ENCODE assay signal across 1 cellular context in the genomic region with DNA sequence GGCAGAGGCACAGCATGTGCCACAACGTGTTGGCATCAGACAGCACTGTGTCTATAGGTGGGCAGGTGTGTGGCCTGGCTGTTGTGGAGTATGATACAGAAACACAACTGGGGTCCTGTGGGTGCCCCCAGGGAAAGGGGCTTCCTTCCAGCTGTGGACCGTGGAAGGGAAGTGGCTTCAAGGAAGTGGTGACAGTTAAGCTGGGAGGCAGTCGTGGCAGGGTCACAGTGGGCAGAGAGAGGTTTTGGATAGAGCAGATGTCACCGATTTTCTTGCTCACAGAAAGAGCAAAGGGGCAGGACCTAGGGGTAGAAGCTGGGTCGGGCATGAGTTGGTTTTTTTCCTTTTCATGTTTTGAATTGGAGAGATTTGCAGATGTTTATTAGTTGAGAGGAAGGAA.
TF ChIP-seq lines count a peak whose summit lies in the region.

No MANE protein-coding gene starts in this region.

TF ChIP-seq in H1, 55 proteins besides CTCF, POLR2A, EP300 and RAD21:
- TF ChIP-seq BRCA1 (IDR thresholded peaks at IDR 0.05; ENCODE audit: low read depth, low read length) (no peak), CHD7 (IDR thresholded peaks at IDR 0.05; ENCODE audit: insufficient replicate concordance, low read length) (no peak), SP2 (IDR thresholded peaks at IDR 0.05; ENCODE audit: low read length) (no peak), POLR2AphosphoS5 (IDR thresholded peaks at IDR 0.05; ENCODE audit: low read depth, low read length) (no peak), EZH2 (IDR thresholded peaks at IDR 0.05; ENCODE audit: low read depth, low read length, severe bottlenecking) (no peak), ASH2L (IDR thresholded peaks at IDR 0.05; ENCODE audit: low read length) (no peak), TAF1 (IDR thresholded peaks at IDR 0.05; ENCODE audit: low read depth, low read length) (no peak)
- TF ChIP-seq, protein P1, sequence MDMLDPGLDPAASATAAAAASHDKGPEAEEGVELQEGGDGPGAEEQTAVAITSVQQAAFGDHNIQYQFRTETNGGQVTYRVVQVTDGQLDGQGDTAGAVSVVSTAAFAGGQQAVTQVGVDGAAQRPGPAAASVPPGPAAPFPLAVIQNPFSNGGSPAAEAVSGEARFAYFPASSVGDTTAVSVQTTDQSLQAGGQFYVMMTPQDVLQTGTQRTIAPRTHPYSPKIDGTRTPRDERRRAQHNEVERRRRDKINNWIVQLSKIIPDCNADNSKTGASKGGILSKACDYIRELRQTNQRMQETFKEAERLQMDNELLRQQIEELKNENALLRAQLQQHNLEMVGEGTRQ (IDR thresholded peaks at IDR 0.05; ENCODE audit: low read length): no peak
- TF ChIP-seq, protein P2, sequence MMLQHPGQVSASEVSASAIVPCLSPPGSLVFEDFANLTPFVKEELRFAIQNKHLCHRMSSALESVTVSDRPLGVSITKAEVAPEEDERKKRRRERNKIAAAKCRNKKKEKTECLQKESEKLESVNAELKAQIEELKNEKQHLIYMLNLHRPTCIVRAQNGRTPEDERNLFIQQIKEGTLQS (IDR thresholded peaks at IDR 0.05; ENCODE audit: insufficient read depth, low read depth, low read length): no peak
TF ChIP-seq in H1: peak in this region for 0.
